In genomic region chr4:1544435-1544834, GRCh38 we compare ENCODE assay signal across 8 cellular contexts.
DNase-seq lines count a peak whose midpoint lies in the region; ATAC-seq and TF ChIP-seq lines count a peak whose summit lies in the region.
"Not testable (repeated sequence)": the region's sequence is repeated elsewhere in the genome, so short reads cannot be mapped to it uniquely, and the experiment has no call there.

No MANE protein-coding gene starts in this region.

- not testable (repeated sequence) for BruUV-seq in PC-3 (replicated peaks; lab: Mats Ljungman, UMichigan)

- H3K27ac ChIP-seq in PC-3 (ENCODE audit: low read length); psoas muscle: not testable (repeated sequence)
- peak overlapping the region; percentile 17 for H3K27ac ChIP-seq in colonic mucosa
- H3K27ac ChIP-seq in left ventricle myocardium inferior (replicated peaks): peak overlapping the region; percentile 80
- H3K27ac ChIP-seq in uterus: peak overlapping the region; percentile 33 to 37

- H3K4me3 ChIP-seq in PC-3 (ENCODE audit: low read length); colonic mucosa; mucosa of descending colon; psoas muscle; uterus: not testable (repeated sequence)
- peak overlapping the region; percentile 43 for H3K4me3 ChIP-seq in left ventricle myocardium inferior

- not testable (repeated sequence) for H3K9me3 Mint-ChIP-seq in activated CD4-positive, alpha-beta T cell treated with anti-CD3 and anti-CD28 coated beads, Interleukin-2, amount 10 ng/mL, durations not matched to agents 7 days and 5 days

- not testable (repeated sequence) for H4K20me1 ChIP-seq in PC-3 (ENCODE audit: low read length)

- CTCF ChIA-PET in PC-3 (lab: Charles Lee); activated CD4-positive, alpha-beta T cell treated with anti-CD3 and anti-CD28 coated beads, Interleukin-2, amount 10 ng/mL, durations not matched to agents 7 days and 5 days (lab: Charles Lee): not testable (repeated sequence)

- H3K9ac ChIP-seq in PC-3 (ENCODE audit: low read length): not testable (repeated sequence)
- H3K9ac ChIP-seq in colonic mucosa (ENCODE audit: low read depth in 2 of 2, low read length in 2 of 2): peak overlapping the region; percentile 26 to 55

- H3K4me3 Mint-ChIP-seq in activated CD4-positive, alpha-beta T cell treated with anti-CD3 and anti-CD28 coated beads, Interleukin-2, amount 10 ng/mL, durations not matched to agents 7 days and 5 days: not testable (repeated sequence)

- H3K27me3 Mint-ChIP-seq in activated CD4-positive, alpha-beta T cell treated with anti-CD3 and anti-CD28 coated beads, Interleukin-2, amount 10 ng/mL, durations not matched to agents 7 days and 5 days: not testable (repeated sequence)

- H3K9me2 ChIP-seq in PC-3 (replicated peaks; ENCODE audit: low read length): not testable (repeated sequence)

- H3K27me3 ChIP-seq in PC-3 (ENCODE audit: low read length); colonic mucosa; psoas muscle (ENCODE audit: insufficient read depth in 3 of 3, low read length in 2 of 3); uterus: not testable (repeated sequence)
- H3K27me3 ChIP-seq in left ventricle myocardium inferior (ENCODE audit: low read depth): peaks cover 44% of the 10 kb centered on the region

- not testable (repeated sequence) for H3K79me2 ChIP-seq in PC-3 (ENCODE audit: low read length)

- H3K9me3 ChIP-seq in PC-3 (ENCODE audit: low read length); colonic mucosa; left ventricle myocardium inferior (replicated peaks); mucosa of descending colon; psoas muscle; uterus: not testable (repeated sequence)

- DNase-seq in DMS 273 (lab: John Stamatoyannopoulos, UW; ENCODE audit: unreplicated experiment): peak; percentile 31
- not testable (repeated sequence) for DNase-seq in PC-3; activated CD4-positive, alpha-beta T cell treated with anti-CD3 and anti-CD28 coated beads, Interleukin-2, amount 10 ng/mL, durations not matched to agents 7 days and 5 days; colonic mucosa; left ventricle myocardium inferior; mucosa of descending colon; uterus
- peak; percentile 3 to 28 for DNase-seq in psoas muscle

- H3K36me3 ChIP-seq in PC-3 (ENCODE audit: low read depth, low read length); colonic mucosa; left ventricle myocardium inferior; mucosa of descending colon (ENCODE audit: low read depth); psoas muscle (ENCODE audit: insufficient read depth in 1 of 2, low read depth in 1 of 2); uterus: not testable (repeated sequence)

- not testable (repeated sequence) for H3K4me1 Mint-ChIP-seq in activated CD4-positive, alpha-beta T cell treated with anti-CD3 and anti-CD28 coated beads, Interleukin-2, amount 10 ng/mL, durations not matched to agents 7 days and 5 days

- not testable (repeated sequence) for H2AFZ ChIP-seq in PC-3 (ENCODE audit: low read length)

- peak overlapping the region; percentile 49 for H3K4me2 ChIP-seq in PC-3 (ENCODE audit: low read length)

- TF ChIP-seq POLR2A in uterus (IDR thresholded peaks at IDR 0.05): not testable (repeated sequence)

- not testable (repeated sequence) for H3F3A ChIP-seq in PC-3 (ENCODE audit: low read length, unreplicated experiment)

- peak overlapping the region; percentile 80 for H3K27ac Mint-ChIP-seq in activated CD4-positive, alpha-beta T cell treated with anti-CD3 and anti-CD28 coated beads, Interleukin-2, amount 10 ng/mL, durations not matched to agents 7 days and 5 days

- H3K4me1 ChIP-seq in PC-3 (ENCODE audit: insufficient read depth, low read length) (peaks cover 40% of the 10 kb centered on the region), left ventricle myocardium inferior (peaks cover 17% of the 10 kb centered on the region), mucosa of descending colon (ENCODE audit: low read depth) (peaks cover 18% of the 10 kb centered on the region)
- not testable (repeated sequence) for H3K4me1 ChIP-seq in colonic mucosa, psoas muscle, uterus

- POLR2A ChIA-PET in PC-3 (lab: Charles Lee; ENCODE audit: unreplicated experiment); activated CD4-positive, alpha-beta T cell treated with anti-CD3 and anti-CD28 coated beads, Interleukin-2, amount 10 ng/mL, durations not matched to agents 7 days and 5 days (lab: Charles Lee): not testable (repeated sequence)

- intact Hi-C loops in PC-3 (cut with micrococcal nuclease); colonic mucosa (cut with DNase I); left ventricle myocardium inferior (cut with micrococcal nuclease); mucosa of descending colon (cut with DNase I, micrococcal nuclease); psoas muscle (cut with DNase I); uterus (cut with DNase I; ENCODE audit: low total_unique reads): not testable (repeated sequence)

- H3K36me3 Mint-ChIP-seq in activated CD4-positive, alpha-beta T cell treated with anti-CD3 and anti-CD28 coated beads, Interleukin-2, amount 10 ng/mL, durations not matched to agents 7 days and 5 days (ENCODE audit: low read depth): not testable (repeated sequence)

- 68 to 81% (median 77%) methylated on average over 21 of the region's 21 CpGs for WGBS in psoas muscle, 3 donors

- not testable (repeated sequence) for ATAC-seq in PC-3, psoas muscle
- peak; percentile 28 for ATAC-seq in mucosa of descending colon

- not testable (repeated sequence) for TF ChIP-seq CTCF in PC-3 (conservative IDR thresholded peaks at IDR 0.05; ENCODE audit: low read depth, low read length); colonic mucosa (IDR thresholded peaks at IDR 0.05); left ventricle myocardium inferior (IDR thresholded peaks at IDR 0.05; ENCODE audit: borderline replicate concordance); mucosa of descending colon (IDR thresholded peaks at IDR 0.05); psoas muscle (IDR thresholded peaks at IDR 0.05); uterus (IDR thresholded peaks at IDR 0.05)
